10 cellular contexts compared by ENCODE assay signal in genomic region chr1:213984387-213985180, GRCh38. TPM values are rescaled to one million over a fixed set of nuclear protein-coding genes. Genes with fewer than 3 reads are reported as not detected.
DNase-seq lines count a peak whose midpoint lies in the region; TF ChIP-seq lines count a peak whose summit lies in the region.
"Had no signal": no experiment of that assay in that cellular context is flagged by ENCODE, and none has a peak within 500 bp of the region (broad histone marks: within the 10 kb centered on the region; RNA-seq: fewer than 3 reads in every experiment).

No MANE protein-coding gene starts in this region.

- H4K91ac ChIP-seq in H9 (ENCODE audit: insufficient read length, low read depth, low read length) = no peak overlapping the region

- H3K9me3 ChIP-seq in H9 (ENCODE audit: control insufficient read depth, low read depth, low read length) (no peaks in the 10 kb centered on the region), parathyroid adenoma (ENCODE audit: control insufficient read depth, low read length) (no peaks in the 10 kb centered on the region)
- H3K9me3 ChIP-seq: spleen had no signal

- H2BK12ac ChIP-seq in H9 (ENCODE audit: insufficient read length, low read depth, low read length) = no peak overlapping the region

- H3T11ph ChIP-seq in H9 (ENCODE audit: low read length) = no peak overlapping the region

- H3K9ac ChIP-seq in H9 (ENCODE audit: extremely low read depth, insufficient read length, low read length) = no peak overlapping the region
- no peak overlapping the region for H3K9ac ChIP-seq in parathyroid adenoma

- no peak overlapping the region for H2BK120ac ChIP-seq in H9 (ENCODE audit: low read depth, low read length, poor library complexity, severe bottlenecking)

- H3K27ac ChIP-seq in H9 (ENCODE audit: insufficient read length, low read depth, low read length) = no peak overlapping the region
- no peak overlapping the region for H3K27ac ChIP-seq in coronary artery
- no peak overlapping the region for H3K27ac ChIP-seq in parathyroid adenoma

- H4K8ac ChIP-seq in H9 (replicated peaks; ENCODE audit: insufficient read length, low read depth, low read length) = no peak overlapping the region

- H3K27ac Mint-ChIP-seq in H9 = no peak overlapping the region

- H3K27me3 ChIP-seq in H9 (ENCODE audit: insufficient read depth, low read length) = peaks cover 63% of the 10 kb centered on the region
- H3K27me3 ChIP-seq in parathyroid adenoma (ENCODE audit: control insufficient read depth, insufficient read depth, low read length) = peaks cover 25% of the 10 kb centered on the region

- peaks cover 46% of the 10 kb centered on the region for H3K23me2 ChIP-seq in H9 (ENCODE audit: insufficient read length, low read depth, low read length, poor library complexity, severe bottlenecking)

- H2BK15ac ChIP-seq in H9 (ENCODE audit: low read depth, low read length) = no peak overlapping the region

- no peak overlapping the region for H3K14ac ChIP-seq in H9 (ENCODE audit: insufficient read depth, low read length)

- no peak overlapping the region for H2AK5ac ChIP-seq in H9 (ENCODE audit: insufficient read length, low read length)

- no peak overlapping the region for H4K5ac ChIP-seq in H9 (ENCODE audit: insufficient read length, low read depth, low read length)

- DNase-seq in H9 (peak; percentile 70), NCI-H2029 treated with DMSO at 0.1 percent for 48 hours (lab: John Stamatoyannopoulos, UW) (peak; percentile 34), coronary artery (ENCODE audit: low spot score) (no peak), NCI-H1694 (lab: John Stamatoyannopoulos, UW) (no peak), NCI-H1930 (lab: John Stamatoyannopoulos, UW) (no peak), putamen (ENCODE audit: low spot score) (no peak)
- DNase-seq: activated gamma-delta T cell treated with Interleukin-2 at 50 U/mL for 16 hours, cortex of kidney, spleen had no signal

- no peaks in the 10 kb centered on the region for H3K36me3 Mint-ChIP-seq in H9 (ENCODE audit: insufficient read depth in 1 of 3, low read depth in 3 of 3)

- H3K4me1 ChIP-seq in H9 (ENCODE audit: insufficient read depth, low read length) (no peaks in the 10 kb centered on the region), parathyroid adenoma (no peaks in the 10 kb centered on the region)

- H3K4me3 ChIP-seq in coronary artery = peak overlapping the region; percentile 56
- H3K4me3 ChIP-seq in parathyroid adenoma (ENCODE audit: low read depth, low read length) = no peak overlapping the region

- peaks cover 98% of the 10 kb centered on the region for H3K27me3 Mint-ChIP-seq in H9 (ENCODE audit: low read depth)

- no CpG with 5 or more reads among the region's 14 CpGs for WGBS in H9 (ENCODE audit: extremely low coverage, insufficient read length, low lambda C conversion rate)

- H2BK5ac ChIP-seq in H9 (ENCODE audit: insufficient read length, low read length) = no peak overlapping the region

- TF ChIP-seq CTCF in H9 (conservative IDR thresholded peaks at IDR 0.05) = no peak
- no peak for TF ChIP-seq CTCF in coronary artery (IDR thresholded peaks at IDR 0.05)
- no peak for TF ChIP-seq CTCF in parathyroid adenoma (IDR thresholded peaks at IDR 0.05)

- no peaks in the 10 kb centered on the region; a peak in 2 of 5 replicates for H3K9me3 Mint-ChIP-seq in H9

- H2BK20ac ChIP-seq in H9 (ENCODE audit: low read depth, low read length, poor library complexity, severe bottlenecking) = no peak overlapping the region

- H3K36me3 ChIP-seq in parathyroid adenoma (ENCODE audit: control insufficient read depth, insufficient read depth, low read length) = no peaks in the 10 kb centered on the region
- H3K36me3 ChIP-seq: spleen had no signal

- H3K4me3 Mint-ChIP-seq in H9 = peak overlapping the region in 1 of 2 experiments; percentile 92; a peak in 4 of 5 replicates

- H4K20me1 ChIP-seq in H9 (ENCODE audit: control insufficient read depth, insufficient read depth, insufficient read length) = no peaks in the 10 kb centered on the region

- H3K4me2 ChIP-seq in H9 (ENCODE audit: insufficient read depth, insufficient read length, low read length) = peak overlapping the region; percentile 95
- peak overlapping the region; percentile 3 for H3K4me2 ChIP-seq in parathyroid adenoma (ENCODE audit: low read length)

- H2AFZ ChIP-seq in H9 (ENCODE audit: low read length) (no peak overlapping the region), parathyroid adenoma (no peak overlapping the region)

- no peaks in the 10 kb centered on the region for H3K79me1 ChIP-seq in H9 (ENCODE audit: insufficient read depth, low read depth, low read length, poor library complexity, severe bottlenecking)

- H3K79me2 ChIP-seq in H9 (ENCODE audit: insufficient read depth, low read length) (no peaks in the 10 kb centered on the region), parathyroid adenoma (no peaks in the 10 kb centered on the region)

- no peak overlapping the region for H3K18ac ChIP-seq in H9 (ENCODE audit: insufficient read length, low read depth, low read length)

- no peak overlapping the region for H3K56ac ChIP-seq in H9 (ENCODE audit: insufficient read length, low read depth, low read length)

- H3K23ac ChIP-seq in H9 (ENCODE audit: insufficient read length, low read depth, low read length) = no peak overlapping the region

- no peak overlapping the region for H3K4ac ChIP-seq in H9 (ENCODE audit: low read depth, low read length)

- peaks cover 62 to 72% of the 10 kb centered on the region in 2 experiments for H3K4me1 Mint-ChIP-seq in H9

RNA-seq across cellular contexts. Expression of gene PROX1, which starts 3.2 kb away (rescaled TPM):
- total RNA-seq in H9 (2021) = 0.72 and 0.83 TPM in 2 replicates

Comparison
In these comparisons a context has a peak if more than half of its experiments do, and no peak if none do; other contexts are left out.
1. DNase-seq: peak in H9 (single experiment) and NCI-H2029 treated with DMSO at 0.1 percent for 48 hours (single experiment); none in coronary artery (single experiment), NCI-H1694 (single experiment), NCI-H1930 (0 of 2) and putamen (single experiment).